ENCODE assay signal across 8 cellular contexts in genomic region chr2:218259099-218259921, GRCh38. TPM values are rescaled to one million over a fixed set of nuclear protein-coding genes. Genes with fewer than 3 reads are reported as not detected.
DNase-seq lines count a peak whose midpoint lies in the region; ATAC-seq, FAIRE-seq and TF ChIP-seq lines count a peak whose summit lies in the region.

No MANE protein-coding gene starts in this region.

- 0 out of 2 replicates have a peak, but pooled peaks cover 5% of the 10 kb centered on the region for H4K20me1 ChIP-seq in DND-41 (ENCODE audit: insufficient read depth, low read length)

- no peaks in the 10 kb centered on the region for H3K79me2 ChIP-seq in DND-41 (ENCODE audit: insufficient read depth, low read length)

- no peak overlapping the region for H3K9ac ChIP-seq in DND-41 (ENCODE audit: low read depth, low read length)

- no peak overlapping the region for H2AFZ ChIP-seq in DND-41 (ENCODE audit: low read depth, low read length)

- H3K4me1 ChIP-seq in DND-41 (ENCODE audit: insufficient read depth, low read length) (peaks cover under 1% of the 10 kb centered on the region; the same call in 1 of the 2 replicates), foreskin keratinocyte (no peaks in the 10 kb centered on the region), pancreas (peaks cover 0 to 8% (median 0%) of the 10 kb centered on the region in 3 donors)

- H3K9me3 ChIP-seq in DND-41 (ENCODE audit: insufficient read depth, low read length, severe bottlenecking) (no peaks in the 10 kb centered on the region), pancreas (no peaks in the 10 kb centered on the region)

- intact Hi-C loops in pancreas (cut with DNase I): no loop called here

- WGBS in pancreas, 2 donors: 73 to 74% methylated on average over 15 of the region's 15 CpGs

- H3K4me3 ChIP-seq in DND-41 (ENCODE audit: low read depth in 1 of 2, low read length in 2 of 2): no peak overlapping the region
- no peak overlapping the region for H3K4me3 ChIP-seq in pancreas

- no peak overlapping the region for H3K4me2 ChIP-seq in DND-41 (ENCODE audit: insufficient read depth, low read length)

- H3K36me3 ChIP-seq in DND-41 (ENCODE audit: insufficient read depth, low read length): peaks cover 34% of the 10 kb centered on the region
- H3K36me3 ChIP-seq in pancreas: peaks cover 0 to 6% (median 4%) of the 10 kb centered on the region in 3 donors

- DNase-seq in DND-41: no peak
- DNase-seq in foreskin keratinocyte: peak in 1 of 2 donors; percentile 48
- peak in 3 of 6 donors; percentile 24 to 45 (median 27) for DNase-seq in pancreas
- no peak for DNase-seq in activated CD8-positive, alpha-beta memory T cell treated with anti-CD3 and anti-CD28 coated beads, Interleukin-2, amount 50 U/mL, for 4 hours
- no peak for DNase-seq in stimulated activated naive CD4-positive, alpha-beta T cell (lab: John Stamatoyannopoulos, UW)
- DNase-seq in NCI-H1092 (lab: John Stamatoyannopoulos, UW): no peak
- DNase-seq in stimulated activated CD4-positive, alpha-beta T cell treated with anti-CD3 and anti-CD28 coated beads, Interleukin-15, amount 100 ng/mL, for 24 hours: no peak

- no peak for FAIRE-seq in pancreas (lab: Jason Lieb, UNC)

- ATAC-seq in DND-41 (ENCODE audit: insufficient read depth, low read depth): peak; percentile 8; the same call in 1 of the 3 replicates
- ATAC-seq in SK-N-SH treated with all-trans-retinoic acid at 6 μM for 48 hours: peak; percentile 80
- peak; percentile 52 for ATAC-seq in foreskin keratinocyte
- peak in 3 of 4 donors; percentile 24 to 34 (median 26) for ATAC-seq in pancreas

- H3K27ac ChIP-seq in DND-41 (ENCODE audit: low read length): no peak overlapping the region
- H3K27ac ChIP-seq in foreskin keratinocyte: no peak overlapping the region
- H3K27ac ChIP-seq in pancreas: peak overlapping the region in 2 of 4 donors; percentile 31 to 50

- TF ChIP-seq CTCF in DND-41 (IDR thresholded peaks at IDR 0.05; ENCODE audit: borderline replicate concordance, extremely low read depth, low read length, poor library complexity, severe bottlenecking): no peak
- TF ChIP-seq CTCF in foreskin keratinocyte (conservative IDR thresholded peaks at IDR 0.05): no peak
- TF ChIP-seq CTCF in pancreas (IDR thresholded peaks at IDR 0.05): no peak

- H3K27me3 ChIP-seq in DND-41 (ENCODE audit: insufficient read depth, low read length, poor library complexity) (no peaks in the 10 kb centered on the region), foreskin keratinocyte (no peaks in the 10 kb centered on the region), pancreas (no peaks in the 10 kb centered on the region)

TF ChIP-seq in SK-N-SH treated with all-trans-retinoic acid at 6 μM for 48 hours, 23 proteins besides CTCF, POLR2A, EP300 and RAD21:
- TF ChIP-seq TCF4 (CRISPR knock-in tag; IDR thresholded peaks at IDR 0.05; ENCODE audit: borderline replicate concordance): peak; percentile 75; the same call in 1 of the 2 replicates
- no peak for TF ChIP-seq OSR1 (CRISPR knock-in tag; IDR thresholded peaks at IDR 0.05)
- 0 out of 2 replicates have a peak, but pooled peaks have one; percentile 59 for TF ChIP-seq TSHZ2 (CRISPR knock-in tag; IDR thresholded peaks at IDR 0.05)
- TF ChIP-seq ISL1 (CRISPR knock-in tag; IDR thresholded peaks at IDR 0.05): 0 out of 2 replicates have a peak, but pooled peaks have one; percentile 27
- TF ChIP-seq BACH2 (CRISPR knock-in tag; IDR thresholded peaks at IDR 0.05; ENCODE audit: borderline replicate concordance): no peak
- peak; percentile 48; the same call in 1 of the 2 replicates for TF ChIP-seq CREB5 (CRISPR knock-in tag; IDR thresholded peaks at IDR 0.05; ENCODE audit: low read depth)
- no peak for TF ChIP-seq ZNF8 (CRISPR knock-in tag; IDR thresholded peaks at IDR 0.05)
- TF ChIP-seq SNAI2 (CRISPR knock-in tag; IDR thresholded peaks at IDR 0.05): no peak

RNA-seq across cellular contexts. Expression of gene GPBAR1, which starts 1.5 kb away (rescaled TPM):
- total RNA-seq in foreskin keratinocyte (0.14 and 0.18 TPM in 2 replicates), pancreas (1 to 10 TPM in 3 of 6 donors, under 1 TPM in 3; 0.12 to 1.8 (median 0.76) TPM)
- polyA plus RNA-seq in foreskin keratinocyte (0.11 and 0.12 TPM in 2 replicates), pancreas (1 to 10 TPM; 2.1 to 2.3 TPM)

RNA-seq across cellular contexts. Expression of gene AAMP, which starts 10.6 kb away (rescaled TPM):
- 101 and 108 TPM in 2 replicates for total RNA-seq in foreskin keratinocyte
- 114 and 120 TPM in 2 replicates for polyA plus RNA-seq in foreskin keratinocyte
- total RNA-seq in pancreas: 10 to 100 TPM; 34.0 to 51.8 (median 39.8) TPM
- polyA plus RNA-seq in pancreas: 10 to 100 TPM; 46.8 to 85.5 TPM

RNA-seq across cellular contexts. Expression of gene PNKD, which starts 11.0 kb away (rescaled TPM):
- total RNA-seq in foreskin keratinocyte (40.9 and 43.5 TPM in 2 replicates), pancreas (10 to 100 TPM; 17.2 to 32.2 (median 21.4) TPM)
- polyA plus RNA-seq in foreskin keratinocyte (65.1 and 66.6 TPM in 2 replicates), pancreas (10 to 100 TPM; 48.9 to 89.1 TPM)

RNA-seq across cellular contexts. Expression of gene TMBIM1, which starts 33.0 kb away (rescaled TPM):
- total RNA-seq in foreskin keratinocyte (435 and 443 TPM in 2 replicates), pancreas (100 to 1,000 TPM; 147 to 196 (median 170) TPM)
- polyA plus RNA-seq in foreskin keratinocyte (367 and 396 TPM in 2 replicates), pancreas (10 to 100 TPM; 56.6 to 84.1 TPM)

RNA-seq across cellular contexts. Expression of gene ARPC2, which starts 42.3 kb away (rescaled TPM):
- total RNA-seq in foreskin keratinocyte (794 and 818 TPM in 2 replicates), pancreas (100 to 1,000 TPM in 1 of 6 donors, 10 to 100 TPM in 5; 43.4 to 102 (median 55.8) TPM)
- polyA plus RNA-seq in foreskin keratinocyte (894 and 918 TPM in 2 replicates), pancreas (10 to 100 TPM; 37.4 to 90.7 TPM)

Comparison
In these comparisons a context has a peak if more than half of its experiments do, and no peak if none do; other contexts are left out.
1. ATAC-seq: peak in every context shown above with its lines; median percentile 80 in SK-N-SH treated with all-trans-retinoic acid at 6 μM for 48 hours; 52 in foreskin keratinocyte; 26 in pancreas; 8 in DND-41.